Comparison of ENCODE assay signal across 18 cellular contexts in the genomic region with DNA sequence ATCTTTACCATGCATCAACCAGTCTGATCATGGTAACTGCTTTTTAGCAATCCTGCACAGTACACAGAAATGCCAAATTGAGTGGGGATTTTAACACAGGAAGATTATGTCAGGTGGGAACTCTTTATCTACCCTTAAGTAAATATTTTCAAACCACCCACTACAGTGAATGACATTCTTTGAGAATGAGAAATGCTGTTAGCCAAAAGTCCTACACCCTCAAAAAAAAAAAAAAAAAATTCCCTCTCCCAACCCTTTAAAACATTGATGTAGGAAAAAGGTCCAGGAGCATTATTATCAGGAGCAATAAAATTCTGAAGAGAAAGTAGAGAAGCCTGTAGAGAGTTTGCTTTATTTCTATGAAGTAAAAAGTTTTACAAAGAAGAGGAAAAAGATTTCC.
DNase-seq lines count a peak whose midpoint lies in the region; ATAC-seq and TF ChIP-seq lines count a peak whose summit lies in the region.
"Had no signal": no experiment of that assay in that cellular context is flagged by ENCODE, and none has a peak within 500 bp of the region (broad histone marks: within the 10 kb centered on the region; RNA-seq: fewer than 3 reads in every experiment).

No MANE protein-coding gene starts in this region.

- H3K27ac Mint-ChIP-seq in HFFc6, result peak overlapping the region; percentile 75
- H3K27ac Mint-ChIP-seq: activated T-cell treated with anti-CD3 and anti-CD28 coated beads, Interleukin-2, amount 50 U/mL, for 72 hours; T-helper 2 cell treated with Interferon-gamma antibody and Interleukin-4, amounts not matched to agents 5 μg/mL and 100 μg/mL, for 36 hours had no signal

- peaks cover 2% of the 10 kb centered on the region; the same call in 1 of the 2 replicates for H3K27me3 Mint-ChIP-seq in HFFc6 (ENCODE audit: insufficient read depth)

- no peaks in the 10 kb centered on the region for H3K27me3 ChIP-seq in ACC112 (ENCODE audit: insufficient read depth, low read length)
- H3K27me3 ChIP-seq in effector memory CD4-positive, alpha-beta T cell (replicated peaks; ENCODE audit: control insufficient read depth, insufficient read depth, low read length, poor library complexity, severe bottlenecking), result no peaks in the 10 kb centered on the region

- no peaks in the 10 kb centered on the region for H3K79me2 ChIP-seq in ACC112 (ENCODE audit: control insufficient read depth, insufficient read depth, low read length, unreplicated experiment)

- H3K4me3 Mint-ChIP-seq in HFFc6, result peak overlapping the region; percentile 69
- H3K4me3 Mint-ChIP-seq: activated T-cell treated with anti-CD3 and anti-CD28 coated beads, Interleukin-2, amount 50 U/mL, for 72 hours; T-helper 2 cell treated with Interferon-gamma antibody and Interleukin-4, amounts not matched to agents 5 μg/mL and 100 μg/mL, for 36 hours had no signal

- H3K4me1 ChIP-seq in ACC112 (ENCODE audit: control insufficient read depth, insufficient read depth, low read length, unreplicated experiment), result peaks cover 44% of the 10 kb centered on the region
- no peaks in the 10 kb centered on the region for H3K4me1 ChIP-seq in effector memory CD4-positive, alpha-beta T cell (ENCODE audit: control insufficient read depth, insufficient read depth, low read length, poor library complexity, severe bottlenecking)

- no peaks in the 10 kb centered on the region for H3K9me3 Mint-ChIP-seq in HFFc6
- H3K9me3 Mint-ChIP-seq: T-helper 2 cell treated with Interferon-gamma antibody and Interleukin-4, amounts not matched to agents 5 μg/mL and 100 μg/mL, for 36 hours had no signal

- in situ Hi-C loops in astrocyte of the cerebellum (cut with HindIII; ENCODE audit: low sequenced_read_pairs), result no loop called here
- in situ Hi-C loops in KBM-7 (cut with MboI; ENCODE audit: low pct_unique_long_range_greater_than_20kb, low sequenced_read_pairs), result no loop called here

- ATAC-seq in GM21528 (IDR thresholded peaks at IDR 0.05; ENCODE audit: low FRiP score, unreplicated experiment) (no peak), HG03565 (IDR thresholded peaks at IDR 0.05; ENCODE audit: unreplicated experiment) (no peak)
- ATAC-seq: activated T-cell treated with anti-CD3 and anti-CD28 coated beads, Interleukin-2, amount 50 U/mL, for 72 hours had no signal

- TF ChIP-seq CTCF in HFFc6 (IDR thresholded peaks at IDR 0.05), result no peak
- no peak for TF ChIP-seq CTCF in astrocyte of the cerebellum (IDR thresholded peaks at IDR 0.05; ENCODE audit: low read depth, low read length, missing control alignments)

- peak overlapping the region; percentile 39 for H2AFZ ChIP-seq in ACC112 (ENCODE audit: low read length, unreplicated experiment)

- H3K4me1 Mint-ChIP-seq in HFFc6 (ENCODE audit: low read depth), result peaks cover 65% of the 10 kb centered on the region

- peak overlapping the region; percentile 42 for H3K27ac ChIP-seq in ACC112 (ENCODE audit: low read depth, low read length)
- no peak overlapping the region for H3K27ac ChIP-seq in effector memory CD4-positive, alpha-beta T cell (ENCODE audit: insufficient read depth, low read length, poor library complexity, severe bottlenecking)

- peak overlapping the region; percentile 55 for H3K4me3 ChIP-seq in ACC112 (ENCODE audit: low read depth, low read length)
- H3K4me3 ChIP-seq in astrocyte of the cerebellum (ENCODE audit: low read depth, low read length), result no peak overlapping the region
- no peak overlapping the region for H3K4me3 ChIP-seq in effector memory CD4-positive, alpha-beta T cell (ENCODE audit: insufficient read depth, low read depth, low read length, poor library complexity, severe bottlenecking)

- H3K36me3 Mint-ChIP-seq in HFFc6 (ENCODE audit: low read depth), result peaks cover 9% of the 10 kb centered on the region

- H3K9me3 ChIP-seq in effector memory CD4-positive, alpha-beta T cell (ENCODE audit: control insufficient read depth, low read length), result no peaks in the 10 kb centered on the region

- no peak for DNase-seq in HFFc6
- DNase-seq in astrocyte of the cerebellum (ENCODE audit: low read depth), result peak; percentile 3
- DNase-seq in iris pigment epithelial cell (ENCODE audit: low read depth), result peak; percentile 57
- DNase-seq in KBM-7, result no peak
- DNase-seq in effector memory CD4-positive, alpha-beta T cell, result no peak
- DNase-seq: activated CD4-positive, alpha-beta T cell treated with anti-CD3 and anti-CD28 coated beads for 48 hours; activated T-cell treated with anti-CD3 and anti-CD28 coated beads, Interleukin-2, amount 50 U/mL, for 72 hours; amniotic stem cell; DMS53; effector CD4-positive, alpha-beta T cell; glutamatergic neuron; NCI-H1092 treated with DMSO at 0.1 percent for 48 hours; stimulated activated CD4-positive, alpha-beta T cell treated with anti-CD3 and anti-CD28 coated beads, Interleukin-1b, Interleukin-23, amount 100 ng/mL, for 48 hours; stimulated activated CD8-positive, alpha-beta memory T cell treated with anti-CD3 and anti-CD28 coated beads, Interleukin-4, amount 100 ng/mL, for 48 hours had no signal

- no peaks in the 10 kb centered on the region for H3K36me3 ChIP-seq in ACC112 (ENCODE audit: insufficient read depth, low read length)
- no peaks in the 10 kb centered on the region for H3K36me3 ChIP-seq in effector memory CD4-positive, alpha-beta T cell (ENCODE audit: control insufficient read depth, insufficient read depth, low read length)

Comparison
In these comparisons a context has a peak if more than half of its experiments do, and no peak if none do; other contexts are left out.
1. DNase-seq: peak in astrocyte of the cerebellum (single experiment) and iris pigment epithelial cell (single experiment); none in HFFc6 (single experiment), KBM-7 (single experiment) and effector memory CD4-positive, alpha-beta T cell (0 of 3).